Comparison of ENCODE assay signal across 24 cellular contexts in genomic region chr6:147633191-147633590, GRCh38.
"Had no signal": no experiment of that assay in that cellular context is flagged by ENCODE, and none has a peak within 500 bp of the region (broad histone marks: within the 10 kb centered on the region; RNA-seq: fewer than 3 reads in every experiment).

No MANE protein-coding gene starts in this region.

- H3K9ac ChIP-seq: parathyroid adenoma had no signal

- H3K79me2 ChIP-seq: hepatocyte, parathyroid adenoma had no signal

- H2AFZ ChIP-seq: hepatocyte, parathyroid adenoma had no signal

- H3K4me3 ChIP-seq: coronary artery, gastroesophageal sphincter, heart left ventricle, hepatocyte, lung, prostate gland, sigmoid colon, testis, tibial artery, upper lobe of left lung had no signal

- FAIRE-seq: endothelial cell of umbilical vein, kidney, urothelium cell line had no signal

- DNase-seq: dermis blood vessel endothelial cell; effector memory CD4-positive, alpha-beta T cell; erythroblast; foreskin fibroblast; heart left ventricle; kidney; right cardiac atrium; sigmoid colon; stimulated activated CD4-positive, alpha-beta T cell treated with anti-CD3 and anti-CD28 coated beads, Interleukin-2, amount 100 ng/mL, for 24 hours; stimulated activated CD4-positive, alpha-beta T cell treated with anti-CD3 and anti-CD28 coated beads, Interleukin-4, amount 100 ng/mL, for 24 hours; stimulated activated naive CD8-positive, alpha-beta T cell treated with anti-CD3 and anti-CD28 coated beads, Interleukin-15, Interleukin-2, amounts not matched to agents 100 U/mL and 50 U/mL, for 24 hours; substantia nigra; testis; tibial artery; upper lobe of left lung had no signal

- H3K9me3 ChIP-seq: prostate gland, sigmoid colon, testis, upper lobe of left lung had no signal

- H3K36me3 ChIP-seq: gastroesophageal sphincter, heart left ventricle, neutrophil, prostate gland, sigmoid colon, tibial artery, upper lobe of left lung had no signal

- H3K27me3 ChIP-seq: gastroesophageal sphincter, heart left ventricle, hepatocyte, neutrophil, sigmoid colon, testis, tibial artery, upper lobe of left lung had no signal

- H3K4me1 ChIP-seq: gastroesophageal sphincter, heart left ventricle, parathyroid adenoma, prostate gland, sigmoid colon, testis, tibial artery, upper lobe of left lung had no signal

- H3K4me2 ChIP-seq: hepatocyte had no signal

- H3K27ac ChIP-seq: coronary artery, gastroesophageal sphincter, heart left ventricle, hepatocyte, neutrophil, parathyroid adenoma, prostate gland, sigmoid colon, testis, tibial artery, upper lobe of left lung had no signal
